8 cellular contexts compared by ENCODE assay signal in the genomic region with DNA sequence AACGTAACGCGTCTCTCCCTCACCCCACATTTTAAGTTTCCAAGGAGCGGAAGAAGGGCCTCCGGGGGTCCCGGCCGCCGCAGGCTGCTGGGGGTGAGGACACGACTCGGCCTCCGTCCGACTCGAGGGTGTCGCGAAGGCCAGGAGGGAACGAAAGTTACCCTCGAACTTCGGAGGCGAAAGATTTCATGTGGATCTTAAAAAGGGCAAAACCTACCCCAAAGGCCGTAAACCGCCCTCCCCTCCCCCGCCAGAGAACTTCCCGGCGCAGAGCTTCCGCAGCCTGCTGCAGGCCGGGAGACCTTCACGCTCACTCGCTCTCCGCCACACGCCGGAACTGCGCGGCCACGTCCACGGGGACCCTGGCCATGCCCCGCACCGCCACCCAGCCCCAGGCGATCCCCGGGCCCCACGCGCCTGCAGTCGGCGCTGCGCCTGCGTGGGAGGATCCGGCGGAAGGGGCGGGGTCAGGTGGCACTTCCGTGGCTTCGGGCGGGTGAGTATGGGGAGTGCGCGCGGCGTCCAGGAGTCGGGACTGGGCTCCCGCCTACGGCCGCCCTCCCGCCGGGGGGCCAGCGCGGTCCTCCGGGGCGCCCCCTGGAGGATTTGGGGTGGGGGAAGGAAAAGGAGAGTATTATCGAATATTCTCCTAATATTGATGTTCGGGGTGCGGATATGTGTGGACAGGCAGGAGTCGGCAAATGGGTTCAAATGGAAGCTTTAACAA. TPM values are rescaled to one million over a fixed set of nuclear protein-coding genes. Genes with fewer than 3 reads are reported as not detected.
DNase-seq lines count a peak whose midpoint lies in the region; ATAC-seq and TF ChIP-seq lines count a peak whose summit lies in the region.

A gene (plus strand): TSS at position 474 of the 727 bp plus-strand sequence. CDS start 19,755 bp downstream, outside the sequence.

- H3K4me1 Mint-ChIP-seq in activated T-helper 2 cell treated with anti-CD3 and anti-CD28 coated beads, Interferon-gamma antibody, Interleukin-2, Interleukin-4, amounts not matched to agents 10 μg/mL and 5 μg/mL and 100 μg/mL, durations not matched to agents 14 hours and 24 hours and 36 hours (ENCODE audit: low read depth): peaks cover 49% of the 10 kb centered on the region
- H3K4me1 Mint-ChIP-seq in nephron: peaks cover 38% of the 10 kb centered on the region
- H3K4me1 Mint-ChIP-seq in stimulated activated naive CD8-positive, alpha-beta T cell treated with anti-CD3 and anti-CD28 coated beads, Interleukin-15, Interleukin-2, amounts not matched to agents 100 ng/mL and 50 ng/mL, for 24 hours (ENCODE audit: low read depth): peaks cover 58% of the 10 kb centered on the region

- peak within 1 kb of the TSS; percentile 95 for H3K27ac ChIP-seq in KOPT-K1 (ENCODE audit: low read depth, low read length, poor library complexity, severe bottlenecking)

- intact Hi-C loops in activated T-helper 2 cell treated with anti-CD3 and anti-CD28 coated beads, Interferon-gamma antibody, Interleukin-2, Interleukin-4, amounts not matched to agents 10 μg/mL and 5 μg/mL and 100 μg/mL, durations not matched to agents 14 hours and 24 hours and 36 hours (cut with micrococcal nuclease): loop anchor here (1.0 to 5.0 kb wide), 14 partner anchors 114 to 1447 kb away; a partner anchor contains a TSS

- DNase-seq in EH (ENCODE audit: low read depth): peak; percentile 93
- peak; percentile 93 for DNase-seq in RPMI8226
- DNase-seq in activated T-helper 2 cell treated with anti-CD3 and anti-CD28 coated beads, Interferon-gamma antibody, Interleukin-2, Interleukin-4, amounts not matched to agents 10 μg/mL and 5 μg/mL and 100 μg/mL, durations not matched to agents 14 hours and 24 hours and 36 hours (ENCODE audit: low spot score): peak; percentile 93
- peak; percentile 87 for DNase-seq in fibroblast of peridontal ligament (ENCODE audit: extremely low read depth)

- peak; percentile 82 for ATAC-seq in GM21786 (IDR thresholded peaks at IDR 0.05; ENCODE audit: unreplicated experiment)

- TF ChIP-seq CTCF in nephron (IDR thresholded peaks at IDR 0.05; ENCODE audit: unreplicated experiment in 3 of 3): peak; percentile 64 to 71 (median 70)

- H3K36me3 ChIP-seq in KOPT-K1 (ENCODE audit: insufficient read depth, low read length): no peaks in the 10 kb centered on the region

- peaks cover 6% of the 10 kb centered on the region for H3K9me3 ChIP-seq in KOPT-K1 (ENCODE audit: insufficient read depth, low read length, poor library complexity, severe bottlenecking)

- H3K27me3 Mint-ChIP-seq in activated T-helper 2 cell treated with anti-CD3 and anti-CD28 coated beads, Interferon-gamma antibody, Interleukin-2, Interleukin-4, amounts not matched to agents 10 μg/mL and 5 μg/mL and 100 μg/mL, durations not matched to agents 14 hours and 24 hours and 36 hours (ENCODE audit: low read depth): no peaks in the 10 kb centered on the region
- H3K27me3 Mint-ChIP-seq in nephron (ENCODE audit: low read depth): no peaks in the 10 kb centered on the region
- peaks cover 4% of the 10 kb centered on the region for H3K27me3 Mint-ChIP-seq in stimulated activated naive CD8-positive, alpha-beta T cell treated with anti-CD3 and anti-CD28 coated beads, Interleukin-15, Interleukin-2, amounts not matched to agents 100 ng/mL and 50 ng/mL, for 24 hours

- H3K9me3 Mint-ChIP-seq in activated T-helper 2 cell treated with anti-CD3 and anti-CD28 coated beads, Interferon-gamma antibody, Interleukin-2, Interleukin-4, amounts not matched to agents 10 μg/mL and 5 μg/mL and 100 μg/mL, durations not matched to agents 14 hours and 24 hours and 36 hours: peaks cover 8% of the 10 kb centered on the region
- peaks cover 12% of the 10 kb centered on the region for H3K9me3 Mint-ChIP-seq in nephron
- peaks cover 8% of the 10 kb centered on the region for H3K9me3 Mint-ChIP-seq in stimulated activated naive CD8-positive, alpha-beta T cell treated with anti-CD3 and anti-CD28 coated beads, Interleukin-15, Interleukin-2, amounts not matched to agents 100 ng/mL and 50 ng/mL, for 24 hours

- H3K4me3 Mint-ChIP-seq in activated T-helper 2 cell treated with anti-CD3 and anti-CD28 coated beads, Interferon-gamma antibody, Interleukin-2, Interleukin-4, amounts not matched to agents 10 μg/mL and 5 μg/mL and 100 μg/mL, durations not matched to agents 14 hours and 24 hours and 36 hours (ENCODE audit: low read depth): peak within 1 kb of the TSS; percentile 94
- peak within 1 kb of the TSS; percentile 90 to 99 (median 98) for H3K4me3 Mint-ChIP-seq in nephron
- peak within 1 kb of the TSS; percentile 97 for H3K4me3 Mint-ChIP-seq in stimulated activated naive CD8-positive, alpha-beta T cell treated with anti-CD3 and anti-CD28 coated beads, Interleukin-15, Interleukin-2, amounts not matched to agents 100 ng/mL and 50 ng/mL, for 24 hours

- peaks cover 28% of the 10 kb centered on the region for H3K36me3 Mint-ChIP-seq in activated T-helper 2 cell treated with anti-CD3 and anti-CD28 coated beads, Interferon-gamma antibody, Interleukin-2, Interleukin-4, amounts not matched to agents 10 μg/mL and 5 μg/mL and 100 μg/mL, durations not matched to agents 14 hours and 24 hours and 36 hours (ENCODE audit: low read depth)
- H3K36me3 Mint-ChIP-seq in nephron (ENCODE audit: low read depth): peaks cover 20% of the 10 kb centered on the region
- H3K36me3 Mint-ChIP-seq in stimulated activated naive CD8-positive, alpha-beta T cell treated with anti-CD3 and anti-CD28 coated beads, Interleukin-15, Interleukin-2, amounts not matched to agents 100 ng/mL and 50 ng/mL, for 24 hours (ENCODE audit: low read depth): peaks cover 17% of the 10 kb centered on the region

- H3K27ac Mint-ChIP-seq in activated T-helper 2 cell treated with anti-CD3 and anti-CD28 coated beads, Interferon-gamma antibody, Interleukin-2, Interleukin-4, amounts not matched to agents 10 μg/mL and 5 μg/mL and 100 μg/mL, durations not matched to agents 14 hours and 24 hours and 36 hours: peak within 1 kb of the TSS; percentile 99
- H3K27ac Mint-ChIP-seq in nephron: peak within 1 kb of the TSS; percentile 98 to 100 (median 100)
- peak within 1 kb of the TSS; percentile 100 for H3K27ac Mint-ChIP-seq in stimulated activated naive CD8-positive, alpha-beta T cell treated with anti-CD3 and anti-CD28 coated beads, Interleukin-15, Interleukin-2, amounts not matched to agents 100 ng/mL and 50 ng/mL, for 24 hours

RNA-seq across cellular contexts. Expression of the gene that starts here (rescaled TPM):
- 15.9 and 16.0 TPM in 2 replicates for total RNA-seq in activated T-helper 2 cell treated with anti-CD3 and anti-CD28 coated beads, Interferon-gamma antibody, Interleukin-2, Interleukin-4, amounts not matched to agents 10 μg/mL and 5 μg/mL and 100 μg/mL, durations not matched to agents 14 hours and 24 hours and 36 hours

Comparison
In these comparisons a context has a peak if more than half of its experiments do, and no peak if none do; other contexts are left out.
1. Peak in every context shown above with its lines: DNase-seq, ATAC-seq and H3K27ac ChIP-seq.